Comparison of ENCODE assay signal across 1 cellular context in genomic region chr13:41019578-41020347, GRCh38.
TF ChIP-seq lines count a peak whose summit lies in the region.

No MANE protein-coding gene starts in this region.

TF ChIP-seq in GM12878, 131 proteins besides CTCF, POLR2A, EP300 and RAD21 (continued from another document):
- TF ChIP-seq ZBTB4 (CRISPR knock-in tag; IDR thresholded peaks at IDR 0.05) = no peak
- TF ChIP-seq STAT1 (conservative IDR thresholded peaks at IDR 0.05) = no peak
- TF ChIP-seq ESRRA (IDR thresholded peaks at IDR 0.05; ENCODE audit: low read length) = no peak
- TF ChIP-seq POLR2AphosphoS2 (IDR thresholded peaks at IDR 0.05; ENCODE audit: low read depth, low read length) = no peak
- no peak for TF ChIP-seq CHD1 (IDR thresholded peaks at IDR 0.05; ENCODE audit: low read depth, low read length)
- TF ChIP-seq JUNB (IDR thresholded peaks at IDR 0.05) = no peak
- no peak for TF ChIP-seq USF2 (IDR thresholded peaks at IDR 0.05; ENCODE audit: borderline replicate concordance, low read depth, low read length)
- no peak for TF ChIP-seq HDAC2 (IDR thresholded peaks at IDR 0.05)
- no peak for TF ChIP-seq KAT2A (conservative IDR thresholded peaks at IDR 0.05; ENCODE audit: control insufficient read depth, low read depth, low read length)
- no peak for TF ChIP-seq ZNF207 (IDR thresholded peaks at IDR 0.05; ENCODE audit: borderline replicate concordance)
- TF ChIP-seq POLR2AphosphoS5 (IDR thresholded peaks at IDR 0.05; ENCODE audit: low read length) = no peak
- TF ChIP-seq SUZ12 (IDR thresholded peaks at IDR 0.05; ENCODE audit: unreplicated experiment) = no peak
- no peak for TF ChIP-seq MAX (IDR thresholded peaks at IDR 0.05; ENCODE audit: low read depth, low read length)
- TF ChIP-seq SMARCA5 (IDR thresholded peaks at IDR 0.05) = no peak
- TF ChIP-seq NR2C2 (IDR thresholded peaks at IDR 0.05; ENCODE audit: borderline replicate concordance, control insufficient read depth, insufficient read length, low read depth) = no peak
